ENCODE assay signal across 8 cellular contexts in the genomic region with DNA sequence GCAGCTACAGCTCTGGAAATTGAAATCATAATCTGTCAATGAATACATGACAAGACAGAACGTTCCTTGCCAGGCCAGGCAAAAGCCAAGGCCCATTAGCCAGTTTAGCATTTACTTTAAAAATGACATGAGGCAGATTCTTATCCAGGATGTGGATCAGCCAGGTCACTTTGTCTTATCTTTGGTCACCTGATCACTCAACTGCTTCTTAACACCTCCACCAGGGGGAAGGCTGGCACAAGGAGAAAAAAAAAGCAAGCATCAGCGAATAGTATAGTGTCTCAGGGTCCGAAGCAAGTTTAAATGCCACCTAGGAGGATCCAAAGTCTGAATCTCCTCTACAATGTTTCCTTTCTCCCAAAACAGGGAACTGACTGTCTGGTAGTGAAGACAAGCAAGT. TPM values are rescaled to one million over a fixed set of nuclear protein-coding genes. Genes with fewer than 3 reads are reported as not detected.
DNase-seq lines count a peak whose midpoint lies in the region; ATAC-seq and TF ChIP-seq lines count a peak whose summit lies in the region.

No MANE protein-coding gene starts in this region.

- H3K36me3 ChIP-seq in left ventricle myocardium inferior: no peaks in the 10 kb centered on the region

- peak; percentile 20 for TF ChIP-seq CTCF in left ventricle myocardium inferior (IDR thresholded peaks at IDR 0.05; ENCODE audit: borderline replicate concordance)

- ATAC-seq in Right ventricle myocardium superior (ENCODE audit: poor library complexity) (no peak), HG03565 (IDR thresholded peaks at IDR 0.05; ENCODE audit: unreplicated experiment) (peak; percentile 46), GM18519 (IDR thresholded peaks at IDR 0.05; ENCODE audit: low FRiP score, unreplicated experiment) (no peak)

- no peaks in the 10 kb centered on the region for H3K4me1 ChIP-seq in left ventricle myocardium inferior

- H3K4me3 ChIP-seq in left ventricle myocardium inferior: no peak overlapping the region

- H3K27ac ChIP-seq in left ventricle myocardium inferior (replicated peaks): no peak overlapping the region

- intact Hi-C loops in left ventricle myocardium inferior (cut with micrococcal nuclease) (no loop called here), Right ventricle myocardium superior (cut with DNase I) (no loop called here)

- no peaks in the 10 kb centered on the region for H3K9me3 ChIP-seq in left ventricle myocardium inferior (replicated peaks)

- DNase-seq in left ventricle myocardium inferior: no peak
- no peak for DNase-seq in Right ventricle myocardium superior
- peak; percentile 19 for DNase-seq in SW480 (ENCODE audit: low spot score)
- peak; percentile 28 for DNase-seq in glomerular visceral epithelial cell (ENCODE audit: extremely low spot score)
- DNase-seq in activated effector memory CD4-positive, alpha-beta T cell treated with anti-CD3 and anti-CD28 coated beads, Interleukin-2, amount 50 U/mL, for 16 hours: no peak
- DNase-seq in epidermal melanocyte (ENCODE audit: insufficient read length, low spot score): no peak

- H3K27me3 ChIP-seq in left ventricle myocardium inferior (ENCODE audit: low read depth): no peaks in the 10 kb centered on the region

RNA-seq across cellular contexts. Expression of a gene that starts 18.8 kb away (rescaled TPM):
- 1.8 TPM for total RNA-seq in left ventricle myocardium inferior
- not detected for total RNA-seq in Right ventricle myocardium superior

Comparison
In these comparisons a context has a peak if more than half of its experiments do, and no peak if none do; other contexts are left out.
1. DNase-seq: peak in SW480 (single experiment) and glomerular visceral epithelial cell (single experiment); none in left ventricle myocardium inferior (single experiment), Right ventricle myocardium superior (single experiment), activated effector memory CD4-positive, alpha-beta T cell treated with anti-CD3 and anti-CD28 coated beads, Interleukin-2, amount 50 U/mL, for 16 hours (single experiment) and epidermal melanocyte (single experiment).